Comparison of ENCODE assay signal across 39 cellular contexts in the genomic region with DNA sequence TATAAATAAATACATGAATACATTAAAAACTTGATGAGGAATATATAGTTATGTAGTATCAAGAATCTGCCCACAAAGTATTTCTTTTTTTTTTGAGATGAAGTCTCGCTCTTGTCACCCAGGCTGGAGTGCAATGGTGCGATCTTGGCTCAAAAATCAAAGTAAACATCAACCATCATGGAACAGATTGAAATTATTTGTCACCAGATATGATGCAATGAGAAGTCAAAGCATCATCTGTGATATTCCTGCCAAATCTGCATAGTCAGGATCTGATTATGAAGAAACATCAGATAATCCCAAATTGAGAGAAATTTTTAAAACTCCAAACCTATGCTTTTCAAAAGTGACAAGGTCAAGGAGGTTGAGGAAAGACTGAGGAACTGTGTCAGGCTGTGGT. TPM values are rescaled to one million over a fixed set of nuclear protein-coding genes. Genes with fewer than 3 reads are reported as not detected.
"Had no signal": no experiment of that assay in that cellular context is flagged by ENCODE, and none has a peak within 500 bp of the region (broad histone marks: within the 10 kb centered on the region; RNA-seq: fewer than 3 reads in every experiment).

No MANE protein-coding gene starts in this region.

- H3K4me1 Mint-ChIP-seq: activated B cell treated with CpG ODN at 0.5 μM for 24 hours; activated CD8-positive, alpha-beta memory T cell treated with anti-CD3 and anti-CD28 coated beads, Interleukin-2, amount 10 ng/mL, durations not matched to agents 7 days and 5 days; activated naive CD4-positive, alpha-beta T cell treated with anti-CD3 and anti-CD28 coated beads, Interleukin-2, amount 10 ng/mL, durations not matched to agents 7 days and 5 days; activated naive CD8-positive, alpha-beta T cell treated with anti-CD3 and anti-CD28 coated beads, Interleukin-2, amount 10 ng/mL, durations not matched to agents 7 days and 5 days; brain; T-helper 17 cell had no signal

- H3K27me3 Mint-ChIP-seq: activated CD4-positive, alpha-beta memory T cell treated with anti-CD3 and anti-CD28 coated beads for 36 hours; activated CD8-positive, alpha-beta memory T cell treated with anti-CD3 and anti-CD28 coated beads, Interleukin-2, amount 10 ng/mL, durations not matched to agents 7 days and 5 days; activated naive CD4-positive, alpha-beta T cell treated with anti-CD3 and anti-CD28 coated beads, Interleukin-2, amount 10 ng/mL, durations not matched to agents 7 days and 5 days; activated naive CD8-positive, alpha-beta T cell treated with anti-CD3 and anti-CD28 coated beads, Interleukin-2, amount 10 ng/mL, durations not matched to agents 7 days and 5 days had no signal

- H3K4me3 Mint-ChIP-seq: activated B cell treated with CpG ODN at 0.5 μM for 24 hours; activated CD4-positive, alpha-beta memory T cell treated with anti-CD3 and anti-CD28 coated beads for 36 hours; activated CD8-positive, alpha-beta memory T cell treated with anti-CD3 and anti-CD28 coated beads, Interleukin-2, amount 10 ng/mL, durations not matched to agents 7 days and 5 days; activated CD8-positive, alpha-beta T cell treated with anti-CD3 and anti-CD28 coated beads, Interleukin-2, amount 10 ng/mL, durations not matched to agents 7 days and 5 days; activated naive CD4-positive, alpha-beta T cell treated with anti-CD3 and anti-CD28 coated beads, Interleukin-2, amount 10 ng/mL, durations not matched to agents 7 days and 5 days; activated naive CD8-positive, alpha-beta T cell treated with anti-CD3 and anti-CD28 coated beads, Interleukin-2, amount 10 ng/mL, durations not matched to agents 7 days and 5 days; activated T-cell treated with anti-CD3 and anti-CD28 coated beads, Interleukin-2, amount 50 U/mL, for 72 hours; T-helper 17 cell; T-helper 2 cell treated with Interferon-gamma antibody and Interleukin-4, amounts not matched to agents 5 μg/mL and 100 μg/mL, for 36 hours had no signal

- H3K36me3 ChIP-seq: ascending aorta, breast epithelium, cardiac muscle cell, colonic mucosa, esophagus squamous epithelium, gastroesophageal sphincter, WERI-Rb-1 had no signal

- FAIRE-seq: endometrium, endothelial cell of umbilical vein had no signal

- H3K4me3 ChIP-seq: ascending aorta, breast epithelium, cardiac muscle cell, colonic mucosa, esophagus squamous epithelium, gastroesophageal sphincter had no signal

- H3K9me3 ChIP-seq: ascending aorta, breast epithelium, colonic mucosa, esophagus squamous epithelium, gastroesophageal sphincter had no signal

- H3K4me1 ChIP-seq: ascending aorta, breast epithelium, gastroesophageal sphincter had no signal

- H3K27ac Mint-ChIP-seq: activated B cell treated with CpG ODN at 0.5 μM for 24 hours; activated CD4-positive, alpha-beta memory T cell treated with anti-CD3 and anti-CD28 coated beads for 36 hours; activated CD8-positive, alpha-beta memory T cell treated with anti-CD3 and anti-CD28 coated beads, Interleukin-2, amount 10 ng/mL, durations not matched to agents 7 days and 5 days; activated CD8-positive, alpha-beta T cell treated with anti-CD3 and anti-CD28 coated beads, Interleukin-2, amount 10 ng/mL, durations not matched to agents 7 days and 5 days; activated naive CD4-positive, alpha-beta T cell treated with anti-CD3 and anti-CD28 coated beads, Interleukin-2, amount 10 ng/mL, durations not matched to agents 7 days and 5 days; activated naive CD4-positive, alpha-beta T cell treated with anti-CD3 and anti-CD28 coated beads, Interleukin-2, amount 50 U/mL, for 72 hours; activated naive CD8-positive, alpha-beta T cell treated with anti-CD3 and anti-CD28 coated beads, Interleukin-2, amount 10 ng/mL, durations not matched to agents 7 days and 5 days; activated T-cell treated with anti-CD3 and anti-CD28 coated beads, Interleukin-2, amount 50 U/mL, for 72 hours; T-helper 17 cell; T-helper 2 cell treated with Interferon-gamma antibody and Interleukin-4, amounts not matched to agents 5 μg/mL and 100 μg/mL, for 36 hours had no signal

- H3K27me3 ChIP-seq: ascending aorta, breast epithelium, cardiac muscle cell, colonic mucosa, esophagus squamous epithelium had no signal

- ATAC-seq: activated CD4-positive, CD25-positive, alpha-beta regulatory T cell treated with anti-CD3 and anti-CD28 coated beads, Interleukin-2, amount 50 U/mL, for 24 hours; activated CD8-positive, alpha-beta memory T cell treated with anti-CD3 and anti-CD28 coated beads, Interleukin-2, amount 10 ng/mL, durations not matched to agents 7 days and 5 days; activated CD8-positive, alpha-beta T cell treated with anti-CD3 and anti-CD28 coated beads, Interleukin-2, amount 10 ng/mL, durations not matched to agents 7 days and 5 days; activated naive CD4-positive, alpha-beta T cell treated with anti-CD3 and anti-CD28 coated beads, Interleukin-2, amount 50 U/mL, for 72 hours; activated T-cell treated with anti-CD3 and anti-CD28 coated beads, Interleukin-2, amount 50 U/mL, for 72 hours; gastroesophageal sphincter; T-helper 17 cell had no signal

- DNase-seq: activated B cell treated with CpG ODN at 0.5 μM for 24 hours; activated CD4-positive, alpha-beta memory T cell treated with anti-CD3 and anti-CD28 coated beads for 36 hours; activated CD4-positive, alpha-beta T cell treated with anti-CD3 and anti-CD28 coated beads for 48 hours; activated CD4-positive, alpha-beta T cell treated with anti-CD3 and anti-CD28 coated beads, Interleukin-2, amount 50 U/mL, for 1 hour; activated CD8-positive, alpha-beta memory T cell treated with anti-CD3 and anti-CD28 coated beads, Interleukin-2, amount 10 ng/mL, durations not matched to agents 7 days and 5 days; activated CD8-positive, alpha-beta memory T cell treated with anti-CD3 and anti-CD28 coated beads, Interleukin-2, amount 50 U/mL, for 4 hours; activated CD8-positive, alpha-beta T cell treated with anti-CD3 and anti-CD28 coated beads, Interleukin-2, amount 10 ng/mL, durations not matched to agents 7 days and 5 days; activated gamma-delta T cell; activated naive CD4-positive, alpha-beta T cell; activated naive CD4-positive, alpha-beta T cell treated with anti-CD3 and anti-CD28 coated beads, Interleukin-2, amount 10 ng/mL, durations not matched to agents 7 days and 5 days; activated naive CD8-positive, alpha-beta T cell treated with anti-CD3 and anti-CD28 coated beads, Interleukin-2, amount 10 ng/mL, durations not matched to agents 7 days and 5 days; activated T-cell treated with anti-CD3 and anti-CD28 coated beads, Interleukin-2, amount 50 U/mL, for 1 hour; activated T-cell treated with anti-CD3 and anti-CD28 coated beads, Interleukin-2, amount 50 U/mL, for 72 hours; central memory CD4-positive, alpha-beta T cell; cerebellar nuclear complex; effector CD8-positive, alpha-beta T cell; esophagus squamous epithelium; foreskin melanocyte; T-helper 1 cell; T-helper 17 cell; T1000; WERI-Rb-1 had no signal

- H3K27ac ChIP-seq: ascending aorta, breast epithelium, cardiac muscle cell, epithelial cell of prostate, esophagus squamous epithelium, gastroesophageal sphincter, WERI-Rb-1 had no signal

- H3K36me3 Mint-ChIP-seq: activated CD4-positive, alpha-beta memory T cell treated with anti-CD3 and anti-CD28 coated beads for 36 hours; activated CD8-positive, alpha-beta memory T cell treated with anti-CD3 and anti-CD28 coated beads, Interleukin-2, amount 10 ng/mL, durations not matched to agents 7 days and 5 days; activated naive CD4-positive, alpha-beta T cell treated with anti-CD3 and anti-CD28 coated beads, Interleukin-2, amount 10 ng/mL, durations not matched to agents 7 days and 5 days; activated naive CD4-positive, alpha-beta T cell treated with anti-CD3 and anti-CD28 coated beads, Interleukin-2, amount 50 U/mL, for 72 hours; activated naive CD8-positive, alpha-beta T cell treated with anti-CD3 and anti-CD28 coated beads, Interleukin-2, amount 10 ng/mL, durations not matched to agents 7 days and 5 days; brain had no signal

- H3K9me3 Mint-ChIP-seq: activated B cell treated with CpG ODN at 0.5 μM for 24 hours; activated CD4-positive, alpha-beta memory T cell treated with anti-CD3 and anti-CD28 coated beads for 36 hours; activated naive CD4-positive, alpha-beta T cell treated with anti-CD3 and anti-CD28 coated beads, Interleukin-2, amount 10 ng/mL, durations not matched to agents 7 days and 5 days; activated naive CD8-positive, alpha-beta T cell treated with anti-CD3 and anti-CD28 coated beads, Interleukin-2, amount 10 ng/mL, durations not matched to agents 7 days and 5 days; brain; T-helper 2 cell treated with Interferon-gamma antibody and Interleukin-4, amounts not matched to agents 5 μg/mL and 100 μg/mL, for 36 hours had no signal

RNA-seq across cellular contexts. Expression of a gene that starts 5.1 kb away (rescaled TPM):
- total RNA-seq: activated B cell treated with CpG ODN at 0.5 μM for 24 hours; activated CD8-positive, alpha-beta memory T cell treated with anti-CD3 and anti-CD28 coated beads for 36 hours; activated CD8-positive, alpha-beta memory T cell treated with anti-CD3 and anti-CD28 coated beads, Interleukin-2, amount 10 ng/mL, durations not matched to agents 7 days and 5 days; activated CD8-positive, alpha-beta T cell treated with anti-CD3 and anti-CD28 coated beads, Interleukin-2, amount 10 ng/mL, durations not matched to agents 7 days and 5 days; activated naive CD8-positive, alpha-beta T cell treated with anti-CD3 and anti-CD28 coated beads, Interleukin-2, amount 10 ng/mL, durations not matched to agents 7 days and 5 days; ascending aorta; breast epithelium; cardiac muscle cell; dermis microvascular lymphatic vessel endothelial cell; endothelial cell of umbilical vein; fibroblast of lung; fibroblast of villous mesenchyme; glomerular endothelial cell; T-helper 17 cell had no signal
- polyA plus RNA-seq: cardiac muscle cell, endothelial cell of umbilical vein had no signal
